Comparison of ENCODE assay signal across 1 cellular context in genomic region chr19:46191356-46191755, GRCh38.
TF ChIP-seq lines count a peak whose summit lies in the region.

No MANE protein-coding gene starts in this region.

TF ChIP-seq in HepG2, 621 proteins besides CTCF, POLR2A, EP300 and RAD21:
- TF ChIP-seq GATA4 (IDR thresholded peaks at IDR 0.05; ENCODE audit: borderline replicate concordance, low read depth) (no peak), ZNF274 (CRISPR knock-in tag; IDR thresholded peaks at IDR 0.05) (no peak), SKI (IDR thresholded peaks at IDR 0.05; ENCODE audit: partially characterized antibody) (no peak), DMTF1 (CRISPR knock-in tag; IDR thresholded peaks at IDR 0.05) (no peak), HDAC2 (CRISPR knock-in tag; IDR thresholded peaks at IDR 0.05) (no peak), ARID2 (CRISPR knock-in tag; IDR thresholded peaks at IDR 0.05; ENCODE audit: borderline replicate concordance) (no peak), ZFP90 (CRISPR knock-in tag; IDR thresholded peaks at IDR 0.05; ENCODE audit: borderline replicate concordance) (no peak)
